In genomic region chr4:174450452-174450851, GRCh38 we compare ENCODE assay signal across 15 cellular contexts.
"Had no signal": no experiment of that assay in that cellular context is flagged by ENCODE, and none has a peak within 500 bp of the region (broad histone marks: within the 10 kb centered on the region; RNA-seq: fewer than 3 reads in every experiment).

No MANE protein-coding gene starts in this region.

- H3K4me3 Mint-ChIP-seq: activated CD4-positive, alpha-beta T cell treated with anti-CD3 and anti-CD28 coated beads for 36 hours; activated naive CD8-positive, alpha-beta T cell; effector memory CD8-positive, alpha-beta T cell; naive B cell; WTC11 had no signal

- H3K9me3 Mint-ChIP-seq: naive B cell had no signal

- H3K4me1 ChIP-seq: left lung had no signal

- H3K27me3 Mint-ChIP-seq: activated CD4-positive, alpha-beta T cell treated with anti-CD3 and anti-CD28 coated beads for 36 hours; activated naive CD8-positive, alpha-beta T cell; effector memory CD8-positive, alpha-beta T cell; naive B cell had no signal

- H3K27ac ChIP-seq: body of pancreas, left lung, ovary, tibial nerve had no signal

- H3K27ac Mint-ChIP-seq: activated CD4-positive, alpha-beta T cell treated with anti-CD3 and anti-CD28 coated beads for 36 hours; activated naive CD8-positive, alpha-beta T cell; effector memory CD8-positive, alpha-beta T cell; naive B cell; WTC11 had no signal

- ATAC-seq: activated CD4-positive, alpha-beta T cell treated with anti-CD3 and anti-CD28 coated beads for 36 hours; body of pancreas; effector memory CD8-positive, alpha-beta T cell; left lung; WTC11 had no signal

- H3K36me3 ChIP-seq: left lung, ovary, tibial nerve had no signal

- H3K27me3 ChIP-seq: body of pancreas, left lung, ovary, tibial nerve had no signal

- DNase-seq: activated CD4-positive, alpha-beta T cell treated with anti-CD3 and anti-CD28 coated beads for 36 hours; activated CD4-positive, alpha-beta T cell treated with anti-CD3 and anti-CD28 coated beads, Interleukin-2, amount 50 U/mL, for 48 hours; activated T-cell treated with anti-CD3 and anti-CD28 coated beads for 4 hours; amygdala; body of pancreas; effector memory CD8-positive, alpha-beta T cell; head of caudate nucleus; left lung; naive B cell; ovary; stimulated activated CD4-positive, alpha-beta T cell treated with anti-CD3 and anti-CD28 coated beads, Interleukin-2, amount 100 ng/mL, for 24 hours; stimulated activated naive CD4-positive, alpha-beta T cell treated with Interleukin-2 at 50 U/mL for 16 hours had no signal

- H3K9me3 ChIP-seq: body of pancreas, left lung, ovary, tibial nerve had no signal

- H3K36me3 Mint-ChIP-seq: activated naive CD8-positive, alpha-beta T cell; naive B cell had no signal

- H3K4me3 ChIP-seq: body of pancreas, left lung, ovary, tibial nerve had no signal

- H3K4me1 Mint-ChIP-seq: activated CD4-positive, alpha-beta T cell treated with anti-CD3 and anti-CD28 coated beads for 36 hours; naive B cell had no signal
